29 cellular contexts compared by ENCODE assay signal in genomic region chr5:16603701-16604100, GRCh38.
"Had no signal": no experiment of that assay in that cellular context is flagged by ENCODE, and none has a peak within 500 bp of the region (broad histone marks: within the 10 kb centered on the region; RNA-seq: fewer than 3 reads in every experiment).

No MANE protein-coding gene starts in this region.

- H3K9me3 ChIP-seq: ascending aorta, body of pancreas had no signal

- H3K36me3 ChIP-seq: ascending aorta had no signal

- ATAC-seq: activated CD8-positive, alpha-beta T cell treated with anti-CD3 and anti-CD28 coated beads, Interleukin-2, amount 10 ng/mL, durations not matched to agents 7 days and 5 days; activated naive CD8-positive, alpha-beta T cell treated with anti-CD3 and anti-CD28 coated beads, Interleukin-2, amount 50 U/mL, for 24 hours; body of pancreas; PC-3; T-helper 17 cell; WTC11 had no signal

- H3K27me3 Mint-ChIP-seq: activated naive CD8-positive, alpha-beta T cell treated with anti-CD3 and anti-CD28 coated beads, Interleukin-2, amount 50 U/mL, for 24 hours; central memory CD8-positive, alpha-beta T cell; T-helper 17 cell had no signal

- H3K4me1 ChIP-seq: ascending aorta, body of pancreas had no signal

- H3K4me3 Mint-ChIP-seq: activated CD8-positive, alpha-beta T cell treated with anti-CD3 and anti-CD28 coated beads, Interleukin-2, amount 10 ng/mL, durations not matched to agents 7 days and 5 days; activated naive CD8-positive, alpha-beta T cell treated with anti-CD3 and anti-CD28 coated beads, Interleukin-2, amount 50 U/mL, for 24 hours; central memory CD8-positive, alpha-beta T cell; T-helper 17 cell; WTC11 had no signal

- H3K27me3 ChIP-seq: ascending aorta, body of pancreas had no signal

- DNase-seq: activated CD4-positive, alpha-beta T cell treated with anti-CD3 and anti-CD28 coated beads for 48 hours; activated CD4-positive, alpha-beta T cell treated with anti-CD3 and anti-CD28 coated beads, Interleukin-2, amount 50 U/mL, for 4 hours; activated CD4-positive, CD25-positive, alpha-beta regulatory T cell treated with anti-CD3 and anti-CD28 coated beads, Interleukin-2, amount 50 U/mL, for 72 hours; activated CD8-positive, alpha-beta T cell treated with anti-CD3 and anti-CD28 coated beads, Interleukin-2, amount 10 ng/mL, durations not matched to agents 7 days and 5 days; activated naive CD4-positive, alpha-beta T cell treated with anti-CD3 and anti-CD28 coated beads, Interleukin-2, amount 50 U/mL, for 16 hours; activated naive CD8-positive, alpha-beta T cell treated with anti-CD3 and anti-CD28 coated beads, Interleukin-2, amount 50 U/mL, for 24 hours; activated T-cell treated with anti-CD3 and anti-CD28 coated beads, Interleukin-2, amount 50 U/mL, for 1 hour; amniotic stem cell; body of pancreas; cortex of kidney; MM.1S; NCI-H1105; NCI-H1436; NCI-H1694 treated with DMSO at 0.1 percent for 48 hours; NCI-H2029 treated with DMSO at 0.1 percent for 48 hours; NCI-H345; NCI-H510A; NCI-H526 treated with DMSO at 0.1 percent for 48 hours; NCI-H82; NK-92 treated with Interleukin-12 subunit alpha and Interleukin-12 subunit beta, amount 100 ng/mL, for 24 hours; PC-3; SHP77 treated with DMSO at 0.1 percent for 48 hours; T-helper 17 cell; T-helper 9 cell had no signal

- H3K9me3 Mint-ChIP-seq: activated naive CD8-positive, alpha-beta T cell treated with anti-CD3 and anti-CD28 coated beads, Interleukin-2, amount 50 U/mL, for 24 hours; central memory CD8-positive, alpha-beta T cell had no signal

- H3K27ac ChIP-seq: ascending aorta, body of pancreas had no signal

- H3K27ac Mint-ChIP-seq: activated CD8-positive, alpha-beta T cell treated with anti-CD3 and anti-CD28 coated beads, Interleukin-2, amount 10 ng/mL, durations not matched to agents 7 days and 5 days; activated naive CD8-positive, alpha-beta T cell treated with anti-CD3 and anti-CD28 coated beads, Interleukin-2, amount 50 U/mL, for 24 hours; T-helper 17 cell; WTC11 had no signal

- FAIRE-seq: bronchial epithelial cell, RCC 7860 had no signal

- H3K4me3 ChIP-seq: ascending aorta, body of pancreas had no signal
